18 cellular contexts compared by ENCODE assay signal in genomic region chr5:103473725-103474124, GRCh38.
DNase-seq lines count a peak whose midpoint lies in the region.
"Had no signal": no experiment of that assay in that cellular context is flagged by ENCODE, and none has a peak within 500 bp of the region (broad histone marks: within the 10 kb centered on the region; RNA-seq: fewer than 3 reads in every experiment).

No MANE protein-coding gene starts in this region.

- no peaks in the 10 kb centered on the region for H3K4me1 Mint-ChIP-seq in activated naive CD4-positive, alpha-beta T cell treated with anti-CD3 and anti-CD28 coated beads, Interleukin-2, amount 10 ng/mL, durations not matched to agents 7 days and 5 days
- H3K4me1 Mint-ChIP-seq: IgD-negative memory B cell had no signal

- H3K23ac ChIP-seq in trophoblast cell (ENCODE audit: low read length), result no peak overlapping the region

- H2BK5ac ChIP-seq in trophoblast cell (ENCODE audit: low read depth, low read length, poor library complexity), result peak overlapping the region; percentile 69

- CTCF ChIA-PET in activated naive CD4-positive, alpha-beta T cell treated with anti-CD3 and anti-CD28 coated beads, Interleukin-2, amount 10 ng/mL, durations not matched to agents 7 days and 5 days (lab: Charles Lee), result interaction anchor here (2.7 kb wide), 1 partner anchor 241 kb away, joined by 12 read pairs; no protein-coding TSS in a partner anchor

- H2AFZ ChIP-seq in ACC112 (ENCODE audit: low read length, unreplicated experiment) (no peak overlapping the region), trophoblast cell (ENCODE audit: insufficient read depth, low read length, poor library complexity) (no peak overlapping the region)

- H3K27ac Mint-ChIP-seq in activated naive CD4-positive, alpha-beta T cell treated with anti-CD3 and anti-CD28 coated beads, Interleukin-2, amount 10 ng/mL, durations not matched to agents 7 days and 5 days, result no peak overlapping the region
- H3K27ac Mint-ChIP-seq: CD8-positive, alpha-beta T cell; IgD-negative memory B cell had no signal

- H3K4me3 ChIP-seq in ACC112 (ENCODE audit: low read depth, low read length) (no peak overlapping the region), trophoblast cell (ENCODE audit: low read depth, low read length) (no peak overlapping the region)
- H3K4me3 ChIP-seq: BLaER1, HAP-1 had no signal

- no peak overlapping the region for H3K18ac ChIP-seq in trophoblast cell (ENCODE audit: low read length)

- no peak overlapping the region for H3K14ac ChIP-seq in trophoblast cell (ENCODE audit: low read length)

- no peak overlapping the region for H3K9ac ChIP-seq in trophoblast cell (ENCODE audit: low read length)
- H3K9ac ChIP-seq: BLaER1 had no signal

- peaks cover 23% of the 10 kb centered on the region for H3K79me1 ChIP-seq in trophoblast cell (ENCODE audit: low read length)

- no peak overlapping the region for H3K4me3 Mint-ChIP-seq in activated naive CD4-positive, alpha-beta T cell treated with anti-CD3 and anti-CD28 coated beads, Interleukin-2, amount 10 ng/mL, durations not matched to agents 7 days and 5 days
- H3K4me3 Mint-ChIP-seq: CD8-positive, alpha-beta T cell; IgD-negative memory B cell had no signal

- H3K27ac ChIP-seq in ACC112 (ENCODE audit: low read depth, low read length), result peak overlapping the region; percentile 53
- H3K27ac ChIP-seq in trophoblast cell (ENCODE audit: low read depth, low read length), result no peak overlapping the region
- H3K27ac ChIP-seq: BLaER1 had no signal

- H3K27me3 ChIP-seq in ACC112 (ENCODE audit: insufficient read depth, low read length), result no peaks in the 10 kb centered on the region
- no peaks in the 10 kb centered on the region for H3K27me3 ChIP-seq in trophoblast cell (ENCODE audit: insufficient read depth, low read length)
- H3K27me3 ChIP-seq: BLaER1 had no signal

- H4K8ac ChIP-seq in trophoblast cell (ENCODE audit: low read depth, low read length), result no peak overlapping the region

- H3K36me3 Mint-ChIP-seq in activated naive CD4-positive, alpha-beta T cell treated with anti-CD3 and anti-CD28 coated beads, Interleukin-2, amount 10 ng/mL, durations not matched to agents 7 days and 5 days, result no peaks in the 10 kb centered on the region
- H3K36me3 Mint-ChIP-seq: CD8-positive, alpha-beta T cell; IgD-negative memory B cell had no signal

- no peaks in the 10 kb centered on the region for H3K9me3 Mint-ChIP-seq in activated naive CD4-positive, alpha-beta T cell treated with anti-CD3 and anti-CD28 coated beads, Interleukin-2, amount 10 ng/mL, durations not matched to agents 7 days and 5 days
- H3K9me3 Mint-ChIP-seq: CD8-positive, alpha-beta T cell; IgD-negative memory B cell had no signal

- H2BK120ac ChIP-seq in trophoblast cell (ENCODE audit: insufficient read depth, low read length, poor library complexity), result peak overlapping the region; percentile 68

- H3K4me1 ChIP-seq in ACC112 (ENCODE audit: control insufficient read depth, insufficient read depth, low read length, unreplicated experiment) (peaks cover 41% of the 10 kb centered on the region), trophoblast cell (ENCODE audit: control insufficient read depth in 1 of 2, insufficient read depth in 2 of 2, low read length in 2 of 2) (peaks cover 3 to 11% of the 10 kb centered on the region in 2 experiments)
- H3K4me1 ChIP-seq: BLaER1, HAP-1 had no signal

- DNase-seq in M059J (ENCODE audit: low read depth) (peak; percentile 32), fibroblast of gingiva (ENCODE audit: low read depth) (peak; percentile 71), trophoblast cell (no peak), SK-N-DZ (ENCODE audit: low spot score) (no peak), mesenteric fat pad (ENCODE audit: low spot score) (no peak)
- no peak for DNase-seq in activated naive CD4-positive, alpha-beta T cell treated with anti-CD3 and anti-CD28 coated beads, Interleukin-2, amount 10 ng/mL, durations not matched to agents 7 days and 5 days
- DNase-seq in activated naive CD4-positive, alpha-beta T cell treated with anti-CD3 and anti-CD28 coated beads, Interleukin-2, amount 50 U/mL, for 16 hours, result no peak
- DNase-seq: Calu3; CD8-positive, alpha-beta T cell; GF-D8; Karpas-422; NCI-H1105 treated with DMSO at 0.1 percent for 48 hours; NCI-H1694; NCI-H2081 treated with DMSO at 0.1 percent for 48 hours had no signal

- H4K12ac ChIP-seq in trophoblast cell (ENCODE audit: low read depth, low read length), result no peak overlapping the region

- H3K36me3 ChIP-seq in ACC112 (ENCODE audit: insufficient read depth, low read length) (no peaks in the 10 kb centered on the region), trophoblast cell (ENCODE audit: control insufficient read depth in 1 of 2, insufficient read depth in 2 of 2, low read length in 2 of 2) (no peaks in the 10 kb centered on the region)
- H3K36me3 ChIP-seq: BLaER1, HAP-1 had no signal

- no peak overlapping the region for H3K4me2 ChIP-seq in trophoblast cell (ENCODE audit: low read length)
- H3K4me2 ChIP-seq: BLaER1 had no signal

- no peaks in the 10 kb centered on the region for H3K9me3 ChIP-seq in trophoblast cell (ENCODE audit: insufficient read depth, low read depth, low read length)
- H3K9me3 ChIP-seq: BLaER1, HAP-1 had no signal

- H2BK12ac ChIP-seq in trophoblast cell (ENCODE audit: low read length), result peak overlapping the region; percentile 91

- H3K79me2 ChIP-seq in ACC112 (ENCODE audit: control insufficient read depth, insufficient read depth, low read length, unreplicated experiment) (no peaks in the 10 kb centered on the region), trophoblast cell (ENCODE audit: control insufficient read depth, insufficient read depth, low read length, poor library complexity) (peaks cover 2% of the 10 kb centered on the region)

- peak overlapping the region; percentile 83 for H4K91ac ChIP-seq in trophoblast cell (ENCODE audit: low read depth, low read length)

- H3K27me3 Mint-ChIP-seq in activated naive CD4-positive, alpha-beta T cell treated with anti-CD3 and anti-CD28 coated beads, Interleukin-2, amount 10 ng/mL, durations not matched to agents 7 days and 5 days, result no peaks in the 10 kb centered on the region
- H3K27me3 Mint-ChIP-seq: IgD-negative memory B cell had no signal

- H3K4ac ChIP-seq in trophoblast cell (ENCODE audit: low read depth, low read length), result peak overlapping the region; percentile 29

- H2AK5ac ChIP-seq in trophoblast cell (ENCODE audit: low read length), result no peak overlapping the region

Comparison
In these comparisons a context has a peak if more than half of its experiments do, and no peak if none do; other contexts are left out.
1. DNase-seq: peak in M059J (single experiment) and fibroblast of gingiva (single experiment); none in trophoblast cell (0 of 2), activated naive CD4-positive, alpha-beta T cell treated with anti-CD3 and anti-CD28 coated beads, Interleukin-2, amount 10 ng/mL, durations not matched to agents 7 days and 5 days (single experiment), activated naive CD4-positive, alpha-beta T cell treated with anti-CD3 and anti-CD28 coated beads, Interleukin-2, amount 50 U/mL, for 16 hours (single experiment), SK-N-DZ (single experiment) and mesenteric fat pad (single experiment).